ENCODE assay signal across 18 cellular contexts in genomic region chr18:49185636-49186035, GRCh38.
DNase-seq lines count a peak whose midpoint lies in the region; ATAC-seq, FAIRE-seq and TF ChIP-seq lines count a peak whose summit lies in the region.
"Had no signal": no experiment of that assay in that cellular context is flagged by ENCODE, and none has a peak within 500 bp of the region (broad histone marks: within the 10 kb centered on the region; RNA-seq: fewer than 3 reads in every experiment).

No MANE protein-coding gene starts in this region.

- no peaks in the 10 kb centered on the region for H3K9me1 ChIP-seq in keratinocyte (ENCODE audit: control insufficient read depth, extremely low read depth, insufficient read depth, low read length)

- no peaks in the 10 kb centered on the region for H3K27me3 ChIP-seq in mammary epithelial cell (ENCODE audit: insufficient read depth, low read length)
- no peaks in the 10 kb centered on the region for H3K27me3 ChIP-seq in keratinocyte (ENCODE audit: control insufficient read depth, extremely low read depth, insufficient read depth, low read length)

- H3K9ac ChIP-seq in mammary epithelial cell (ENCODE audit: insufficient read depth, low read length) (no peak overlapping the region), keratinocyte (ENCODE audit: control insufficient read depth, extremely low read depth, insufficient read depth, low read length) (no peak overlapping the region)

- no peak overlapping the region for H3K27ac ChIP-seq in mammary epithelial cell (ENCODE audit: insufficient read depth, low read depth, low read length)
- H3K27ac ChIP-seq in keratinocyte (ENCODE audit: control insufficient read depth, insufficient read depth, low read length): no peak overlapping the region
- H3K27ac ChIP-seq: C4-2B had no signal

- H3K4me2 ChIP-seq in mammary epithelial cell (ENCODE audit: insufficient read depth, low read depth, low read length) (peak overlapping the region; percentile 28), keratinocyte (ENCODE audit: control insufficient read depth, extremely low read depth, insufficient read depth, low read depth, low read length) (no peak overlapping the region)

- 17% methylated on average over 3 of the region's 3 CpGs for WGBS in mammary epithelial cell (ENCODE audit: low coverage, missing lambda C conversion rate)

- H4K20me1 ChIP-seq in mammary epithelial cell (ENCODE audit: insufficient read depth, low read length): no peaks in the 10 kb centered on the region
- no peaks in the 10 kb centered on the region for H4K20me1 ChIP-seq in keratinocyte (ENCODE audit: control insufficient read depth, extremely low read depth, insufficient read depth, low read length)

- no peaks in the 10 kb centered on the region for H3K36me3 Mint-ChIP-seq in MCF 10A (ENCODE audit: insufficient read depth, unreplicated experiment)

- POLR2A ChIA-PET in MCF 10A (lab: Yijun Ruan, JAX): no interaction called here

- dilution Hi-C loops in mammary epithelial cell (cut with HindIII; ENCODE audit: low sequenced_read_pairs): no loop called here
- dilution Hi-C loops in keratinocyte (cut with MboI; ENCODE audit: extremely low pct_ligation_motif_present, low sequenced_read_pairs): no loop called here

- H3K36me3 ChIP-seq in mammary epithelial cell (ENCODE audit: insufficient read depth, low read length) (no peaks in the 10 kb centered on the region), keratinocyte (ENCODE audit: control insufficient read depth in 2 of 2, extremely low read depth in 1 of 2, insufficient read depth in 2 of 2, low read length in 2 of 2) (no peaks in the 10 kb centered on the region)

- no peak overlapping the region for H3K27ac Mint-ChIP-seq in MCF 10A (ENCODE audit: low read depth, unreplicated experiment)
- H3K27ac Mint-ChIP-seq: HFFc6 had no signal

- intact Hi-C loops in mammary epithelial cell (cut with micrococcal nuclease): no loop called here
- intact Hi-C loops in MCF 10A (cut with micrococcal nuclease): no loop called here

- H3K9me3 ChIP-seq in mammary epithelial cell (replicated peaks; ENCODE audit: insufficient read depth, low read length) (no peaks in the 10 kb centered on the region), keratinocyte (ENCODE audit: control insufficient read depth, low read depth, low read length) (no peaks in the 10 kb centered on the region)

- peaks cover 5% of the 10 kb centered on the region for H3K4me1 Mint-ChIP-seq in MCF 10A (ENCODE audit: insufficient read depth, unreplicated experiment)

- CTCF ChIA-PET in mammary epithelial cell (lab: Charles Lee; ENCODE audit: low non-redundant PET) (no interaction called here), MCF 10A (lab: Yijun Ruan, JAX) (no interaction called here)

- H3K9me3 Mint-ChIP-seq in MCF 10A (ENCODE audit: unreplicated experiment): no peaks in the 10 kb centered on the region
- H3K9me3 Mint-ChIP-seq: HFFc6 had no signal

- no peak overlapping the region for H3K4me3 Mint-ChIP-seq in MCF 10A (ENCODE audit: unreplicated experiment)
- H3K4me3 Mint-ChIP-seq: HFFc6 had no signal

- in situ Hi-C loops in mammary epithelial cell (cut with MboI; ENCODE audit: low sequenced_read_pairs in 2 of 2): no loop called here

- H3K4me1 ChIP-seq in mammary epithelial cell (ENCODE audit: insufficient read depth, low read length): peaks cover 10% of the 10 kb centered on the region
- peaks cover 6% of the 10 kb centered on the region for H3K4me1 ChIP-seq in keratinocyte (ENCODE audit: control insufficient read depth, extremely low read depth, insufficient read depth, low read length)

- no TSS peak for BruUV-seq in mammary epithelial cell (replicated peaks; lab: Mats Ljungman, UMichigan)
- BruUV-seq in MCF 10A (replicated peaks; lab: Mats Ljungman, UMichigan): no TSS peak

- no peak for TF ChIP-seq CTCF in mammary epithelial cell (conservative IDR thresholded peaks at IDR 0.05 in 1 of 2, IDR thresholded peaks at IDR 0.05 in 1 of 2; ENCODE audit: extremely low read depth in 1 of 2, insufficient read depth in 1 of 2, low read depth in 1 of 2, low read length in 2 of 2)
- TF ChIP-seq CTCF in MCF 10A (IDR thresholded peaks at IDR 0.05; ENCODE audit: unreplicated experiment): no peak
- no peak for TF ChIP-seq CTCF in keratinocyte (optimal IDR thresholded peaks at IDR 0.05 in 1 of 3, IDR thresholded peaks at IDR 0.05 in 1 of 3, conservative IDR thresholded peaks at IDR 0.05 in 1 of 3; ENCODE audit: extremely low read depth in 1 of 3, insufficient read depth in 2 of 3, low read length in 3 of 3)

- DNase-seq in mammary epithelial cell (peak; percentile 41), MCF 10A (ENCODE audit: unreplicated experiment) (no peak), dermis microvascular lymphatic vessel endothelial cell (ENCODE audit: low read depth in 2 of 2) (peak; percentile 4 to 57), keratinocyte (ENCODE audit: low read depth, low spot score) (no peak), C1 segment of cervical spinal cord (lab: John Stamatoyannopoulos, UW) (no peak), A172 (ENCODE audit: low spot score) (no peak)
- DNase-seq in activated CD4-positive, alpha-beta T cell treated with anti-CD3 and anti-CD28 coated beads, Interleukin-2, amount 50 U/mL, for 4 hours: no peak
- DNase-seq: 8988T, EL, HFFc6, NCI-H1417 treated with DMSO at 0.1 percent for 48 hours, NCI-H2029, NCI-H774, RPMI8226, SIG-M5 had no signal

- H3K79me2 ChIP-seq in mammary epithelial cell (ENCODE audit: insufficient read depth, low read length) (no peaks in the 10 kb centered on the region), keratinocyte (ENCODE audit: control insufficient read depth, insufficient read depth, low read length) (no peaks in the 10 kb centered on the region)

- no peak for ATAC-seq in HG02840 (IDR thresholded peaks at IDR 0.05; ENCODE audit: low FRiP score, unreplicated experiment)

- H3K4me3 ChIP-seq in mammary epithelial cell (replicated peaks in 1 of 3; ENCODE audit: insufficient read depth in 1 of 3, low read depth in 2 of 3, low read length in 3 of 3) (no peak overlapping the region), keratinocyte (ENCODE audit: control insufficient read depth in 2 of 3, extremely low read depth in 1 of 3, insufficient read depth in 2 of 3, low read depth in 1 of 3, low read length in 3 of 3) (no peak overlapping the region)

- H2AFZ ChIP-seq in mammary epithelial cell (ENCODE audit: low read depth, low read length) (no peak overlapping the region), keratinocyte (ENCODE audit: control insufficient read depth, low read length) (no peak overlapping the region)

- peak; percentile 73 for FAIRE-seq in keratinocyte (lab: Jason Lieb, UNC)
- FAIRE-seq: GM19239 had no signal

- H3K27me3 Mint-ChIP-seq in MCF 10A (ENCODE audit: insufficient read depth, unreplicated experiment): no peaks in the 10 kb centered on the region

Comparison
In these comparisons a context has a peak if more than half of its experiments do, and no peak if none do; other contexts are left out.
1. DNase-seq: peak in mammary epithelial cell (single experiment) and dermis microvascular lymphatic vessel endothelial cell (2 of 2); none in MCF 10A (single experiment), keratinocyte (single experiment), C1 segment of cervical spinal cord (0 of 14), A172 (single experiment) and activated CD4-positive, alpha-beta T cell treated with anti-CD3 and anti-CD28 coated beads, Interleukin-2, amount 50 U/mL, for 4 hours (0 of 2).